ENCODE assay signal across 38 cellular contexts in genomic region chr10:68275600-68276126, GRCh38. TPM values are rescaled to one million over a fixed set of nuclear protein-coding genes. Genes with fewer than 3 reads are reported as not detected.
"Had no signal": no experiment of that assay in that cellular context is flagged by ENCODE, and none has a peak within 500 bp of the region (broad histone marks: within the 10 kb centered on the region; RNA-seq: fewer than 3 reads in every experiment).

No MANE protein-coding gene starts in this region.

- DNase-seq: activated effector memory CD4-positive, alpha-beta T cell treated with anti-CD3 and anti-CD28 coated beads, Interleukin-2, amount 50 U/mL, for 16 hours; activated effector memory CD4-positive, alpha-beta T cell treated with Interleukin-2 at 50 U/mL for 16 hours; activated gamma-delta T cell; activated gamma-delta T cell treated with Interleukin-2 at 50 U/mL for 16 hours; activated naive CD4-positive, alpha-beta T cell; activated naive CD4-positive, alpha-beta T cell treated with anti-CD3 and anti-CD28 coated beads for 36 hours; activated naive CD4-positive, alpha-beta T cell treated with anti-CD3 and anti-CD28 coated beads, Interleukin-2, amount 10 ng/mL, durations not matched to agents 7 days and 5 days; activated naive CD4-positive, alpha-beta T cell treated with anti-CD3 and anti-CD28 coated beads, Interleukin-2, amount 50 U/mL, for 16 hours; activated naive CD4-positive, alpha-beta T cell treated with Interleukin-2 at 50 U/mL for 16 hours; activated naive CD8-positive, alpha-beta T cell treated with anti-CD3 and anti-CD28 coated beads for 36 hours; activated naive CD8-positive, alpha-beta T cell treated with anti-CD3 and anti-CD28 coated beads, Interleukin-2, amount 10 ng/mL, durations not matched to agents 7 days and 5 days; activated naive CD8-positive, alpha-beta T cell treated with anti-CD3 and anti-CD28 coated beads, Interleukin-2, amount 50 U/mL, for 24 hours; activated T-cell treated with anti-CD3 and anti-CD28 coated beads, Interleukin-2, amount 50 U/mL, for 1 hour; activated T-cell treated with anti-CD3 and anti-CD28 coated beads, Interleukin-2, amount 50 U/mL, for 24 hours; activated T-cell treated with anti-CD3 and anti-CD28 coated beads, Interleukin-2, amount 50 U/mL, for 4 hours; activated T-cell treated with anti-CD3 and anti-CD28 coated beads, Interleukin-2, amount 50 U/mL, for 48 hours; activated T-cell treated with anti-CD3 and anti-CD28 coated beads, Interleukin-2, amount 50 U/mL, for 72 hours; adrenal gland; amniotic stem cell; amygdala; anterior cingulate cortex; aorta; body of pancreas; brain microvascular endothelial cell; caudate nucleus; central memory CD4-positive, alpha-beta T cell; cerebellar nuclear complex had no signal

- H3K36me3 ChIP-seq: adrenal gland, ascending aorta, brain microvascular endothelial cell, breast epithelium, cardiac muscle cell had no signal

- H3K27me3 ChIP-seq: adrenal gland, ascending aorta, body of pancreas, brain microvascular endothelial cell, breast epithelium, cardiac muscle cell had no signal

- H3K4me1 ChIP-seq: adrenal gland, ascending aorta, body of pancreas, breast epithelium had no signal

- ATAC-seq: activated T-cell treated with anti-CD3 and anti-CD28 coated beads, Interleukin-2, amount 50 U/mL, for 4 hours; activated T-cell treated with anti-CD3 and anti-CD28 coated beads, Interleukin-2, amount 50 U/mL, for 72 hours; activated T-helper 17 cell treated with anti-CD3 and anti-CD28 coated beads, Interleukin-2, amount 50 U/mL, for 72 hours; body of pancreas had no signal

- H3K4me3 ChIP-seq: adrenal gland, ascending aorta, body of pancreas, breast epithelium, cardiac muscle cell had no signal

- FAIRE-seq: astrocyte, bronchial epithelial cell had no signal

- H3K27ac ChIP-seq: adrenal gland, ascending aorta, body of pancreas, brain microvascular endothelial cell, breast epithelium, cardiac muscle cell had no signal

- H3K9me3 ChIP-seq: adrenal gland had no signal

RNA-seq across cellular contexts. Expression of gene ATOH7, which starts 43.8 kb away (rescaled TPM):
- total RNA-seq: activated naive CD4-positive, alpha-beta T cell treated with anti-CD3 and anti-CD28 coated beads for 36 hours; activated naive CD4-positive, alpha-beta T cell treated with anti-CD3 and anti-CD28 coated beads, Interleukin-2, amount 50 U/mL, for 72 hours; activated naive CD8-positive, alpha-beta T cell treated with anti-CD3 and anti-CD28 coated beads for 36 hours; activated naive CD8-positive, alpha-beta T cell treated with anti-CD3 and anti-CD28 coated beads, Interleukin-2, amount 10 ng/mL, durations not matched to agents 7 days and 5 days; activated T-cell treated with anti-CD3 and anti-CD28 coated beads, Interleukin-2, amount 50 U/mL, for 4 hours; activated T-cell treated with anti-CD3 and anti-CD28 coated beads, Interleukin-2, amount 50 U/mL, for 72 hours; activated T-helper 1 cell treated with anti-CD3 and anti-CD28 coated beads, Interleukin-12 subunit alpha, Interleukin-12 subunit beta, Interleukin-2, Interleukin-4 antibody, amounts not matched to agents 30 ng/mL and 10 ng/mL and 1 ng/mL, durations not matched to agents 14 hours and 24 hours and 36 hours; activated T-helper 17 cell treated with anti-CD3 and anti-CD28 coated beads, Interleukin-2, amount 50 U/mL, for 72 hours; activated T-helper 2 cell treated with anti-CD3 and anti-CD28 coated beads, Interferon-gamma antibody, Interleukin-2, Interleukin-4, amounts not matched to agents 10 μg/mL and 5 μg/mL and 100 μg/mL, durations not matched to agents 14 hours and 24 hours and 36 hours; ascending aorta; astrocyte; body of pancreas; bronchial epithelial cell; cardiac muscle cell; cardiac septum; chondrocyte had no signal
- polyA plus RNA-seq: aorta had no signal
